10 cellular contexts compared by ENCODE assay signal in the genomic region with DNA sequence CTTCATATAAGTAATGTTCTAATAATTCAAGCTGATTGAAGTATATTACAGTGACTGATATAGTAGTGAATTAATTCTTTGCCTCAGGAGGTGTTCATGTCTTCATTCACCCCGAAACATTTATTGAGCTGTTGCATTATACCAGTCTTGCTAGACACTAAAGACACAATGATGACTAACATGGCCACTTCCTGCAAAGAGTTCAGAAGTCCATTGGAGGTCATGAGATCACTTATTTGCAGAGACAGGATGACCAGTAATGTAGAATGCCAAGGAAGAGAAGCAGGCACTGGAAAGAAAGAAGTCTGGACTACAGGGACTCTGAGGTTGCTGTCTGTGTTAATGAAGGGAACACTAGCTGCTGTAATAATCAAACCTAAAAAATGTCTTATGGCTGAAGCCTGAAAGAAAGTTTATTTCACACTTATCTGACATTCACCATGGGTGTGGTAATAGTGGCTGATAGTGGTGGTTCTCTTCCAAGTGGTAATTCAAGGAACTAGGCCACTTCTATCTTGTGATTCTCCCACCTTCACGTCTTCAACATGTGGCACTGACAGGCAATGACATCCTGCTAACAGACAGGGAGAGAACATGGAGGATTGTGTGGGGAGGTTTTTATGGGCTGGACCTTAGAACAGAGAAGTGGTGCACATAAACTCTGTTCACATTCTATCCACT.
DNase-seq lines count a peak whose midpoint lies in the region; ATAC-seq and TF ChIP-seq lines count a peak whose summit lies in the region.
"Had no signal": no experiment of that assay in that cellular context is flagged by ENCODE, and none has a peak within 500 bp of the region (broad histone marks: within the 10 kb centered on the region; RNA-seq: fewer than 3 reads in every experiment).

No MANE protein-coding gene starts in this region.

- H3K36me3 ChIP-seq in ascending aorta = no peaks in the 10 kb centered on the region
- H3K36me3 ChIP-seq: prostate gland had no signal

- CTCF ChIA-PET in activated CD8-positive, alpha-beta memory T cell treated with anti-CD3 and anti-CD28 coated beads, Interleukin-2, amount 10 ng/mL, durations not matched to agents 7 days and 5 days (lab: Charles Lee) = interaction anchor here (0.9 to 1.5 kb wide), 2 partner anchors 9 to 129 kb away, joined by 4 to 6 read pairs; no protein-coding TSS in a partner anchor

- H3K36me3 Mint-ChIP-seq in activated CD8-positive, alpha-beta memory T cell treated with anti-CD3 and anti-CD28 coated beads, Interleukin-2, amount 10 ng/mL, durations not matched to agents 7 days and 5 days = peaks cover 8% of the 10 kb centered on the region
- H3K36me3 Mint-ChIP-seq in T-helper 17 cell (ENCODE audit: low read depth) = no peaks in the 10 kb centered on the region

- peaks cover 46% of the 10 kb centered on the region for H3K4me1 Mint-ChIP-seq in activated CD8-positive, alpha-beta memory T cell treated with anti-CD3 and anti-CD28 coated beads, Interleukin-2, amount 10 ng/mL, durations not matched to agents 7 days and 5 days
- H3K4me1 Mint-ChIP-seq in T-helper 17 cell = peaks cover 21% of the 10 kb centered on the region
- peaks cover 50% of the 10 kb centered on the region for H3K4me1 Mint-ChIP-seq in stimulated activated naive CD8-positive, alpha-beta T cell treated with anti-CD3 and anti-CD28 coated beads, Interleukin-15, amount 100 ng/mL, for 72 hours

- no peaks in the 10 kb centered on the region for H3K27me3 Mint-ChIP-seq in activated CD8-positive, alpha-beta memory T cell treated with anti-CD3 and anti-CD28 coated beads, Interleukin-2, amount 10 ng/mL, durations not matched to agents 7 days and 5 days
- H3K27me3 Mint-ChIP-seq in T-helper 17 cell = no peaks in the 10 kb centered on the region
- no peaks in the 10 kb centered on the region for H3K27me3 Mint-ChIP-seq in stimulated activated naive CD8-positive, alpha-beta T cell treated with anti-CD3 and anti-CD28 coated beads, Interleukin-15, amount 100 ng/mL, for 72 hours

- H3K9me3 ChIP-seq in T-helper 17 cell (ENCODE audit: control insufficient read depth, low read length, poor library complexity, severe bottlenecking) = no peaks in the 10 kb centered on the region
- H3K9me3 ChIP-seq in ascending aorta = no peaks in the 10 kb centered on the region
- H3K9me3 ChIP-seq: prostate gland had no signal

- no peak for DNase-seq in activated CD8-positive, alpha-beta memory T cell treated with anti-CD3 and anti-CD28 coated beads, Interleukin-2, amount 10 ng/mL, durations not matched to agents 7 days and 5 days
- DNase-seq in activated CD8-positive, alpha-beta memory T cell treated with anti-CD3 and anti-CD28 coated beads, Interleukin-2, amount 50 U/mL, for 48 hours = no peak
- no peak for DNase-seq in T-helper 17 cell
- DNase-seq in fibroblast of the aortic adventitia (ENCODE audit: low read depth) = peak; percentile 53
- DNase-seq in stimulated activated naive CD8-positive, alpha-beta T cell treated with anti-CD3 and anti-CD28 coated beads, Interleukin-15, amount 100 ng/mL, for 72 hours = peak in 1 of 2 donors; percentile 7
- DNase-seq in ascending aorta (ENCODE audit: low spot score in 2 of 2) = no peak
- DNase-seq in UCSD-AML1 (lab: John Stamatoyannopoulos, UW; ENCODE audit: unreplicated experiment) = no peak

- H3K9me3 Mint-ChIP-seq in activated CD8-positive, alpha-beta memory T cell treated with anti-CD3 and anti-CD28 coated beads, Interleukin-2, amount 10 ng/mL, durations not matched to agents 7 days and 5 days (ENCODE audit: low read depth) = no peaks in the 10 kb centered on the region
- H3K9me3 Mint-ChIP-seq in stimulated activated naive CD8-positive, alpha-beta T cell treated with anti-CD3 and anti-CD28 coated beads, Interleukin-15, amount 100 ng/mL, for 72 hours = peaks cover 0 to 13% of the 10 kb centered on the region in 2 donors

- H3K4me3 Mint-ChIP-seq in activated CD8-positive, alpha-beta memory T cell treated with anti-CD3 and anti-CD28 coated beads, Interleukin-2, amount 10 ng/mL, durations not matched to agents 7 days and 5 days = no peak overlapping the region
- H3K4me3 Mint-ChIP-seq in T-helper 17 cell = no peak overlapping the region
- no peak overlapping the region for H3K4me3 Mint-ChIP-seq in stimulated activated naive CD8-positive, alpha-beta T cell treated with anti-CD3 and anti-CD28 coated beads, Interleukin-15, amount 100 ng/mL, for 72 hours

- H3K27ac Mint-ChIP-seq in activated CD8-positive, alpha-beta memory T cell treated with anti-CD3 and anti-CD28 coated beads, Interleukin-2, amount 10 ng/mL, durations not matched to agents 7 days and 5 days = peak overlapping the region; percentile 60
- H3K27ac Mint-ChIP-seq in T-helper 17 cell = peak overlapping the region; percentile 96
- H3K27ac Mint-ChIP-seq in stimulated activated naive CD8-positive, alpha-beta T cell treated with anti-CD3 and anti-CD28 coated beads, Interleukin-15, amount 100 ng/mL, for 72 hours = peak overlapping the region; percentile 71 to 88

- TF ChIP-seq CTCF in fibroblast of the aortic adventitia (IDR thresholded peaks at IDR 0.05; ENCODE audit: insufficient read depth, low read length) (no peak), ascending aorta (IDR thresholded peaks at IDR 0.05) (no peak)

- H3K4me1 ChIP-seq in ascending aorta = no peaks in the 10 kb centered on the region
- H3K4me1 ChIP-seq: prostate gland had no signal

- no peaks in the 10 kb centered on the region for H3K27me3 ChIP-seq in ascending aorta

- intact Hi-C loops in ascending aorta (cut with DNase I) = loop anchor here (5.0 kb wide), 1 partner anchor 89 kb away; a partner anchor contains a TSS

- peak; percentile 40 for ATAC-seq in activated CD8-positive, alpha-beta memory T cell treated with anti-CD3 and anti-CD28 coated beads, Interleukin-2, amount 10 ng/mL, durations not matched to agents 7 days and 5 days
- no peak for ATAC-seq in T-helper 17 cell
- ATAC-seq in stimulated activated naive CD8-positive, alpha-beta T cell treated with anti-CD3 and anti-CD28 coated beads, Interleukin-15, amount 100 ng/mL, for 72 hours = peak; percentile 44
- ATAC-seq in GM19463 (IDR thresholded peaks at IDR 0.05; ENCODE audit: unreplicated experiment) = no peak
- ATAC-seq: activated CD4-positive, CD25-positive, alpha-beta regulatory T cell treated with anti-CD3 and anti-CD28 coated beads, Interleukin-2, amount 50 U/mL, for 24 hours had no signal

- no peak overlapping the region for H3K27ac ChIP-seq in ascending aorta
- H3K27ac ChIP-seq: prostate gland had no signal

- H3K4me3 ChIP-seq in fibroblast of the aortic adventitia (ENCODE audit: low read depth, low read length) = no peak overlapping the region
- no peak overlapping the region for H3K4me3 ChIP-seq in ascending aorta
- H3K4me3 ChIP-seq: prostate gland had no signal

Comparison
In these comparisons a context has a peak if more than half of its experiments do, and no peak if none do; other contexts are left out.
1. ATAC-seq: peak in activated CD8-positive, alpha-beta memory T cell treated with anti-CD3 and anti-CD28 coated beads, Interleukin-2, amount 10 ng/mL, durations not matched to agents 7 days and 5 days (single experiment) and stimulated activated naive CD8-positive, alpha-beta T cell treated with anti-CD3 and anti-CD28 coated beads, Interleukin-15, amount 100 ng/mL, for 72 hours (single experiment); none in T-helper 17 cell (single experiment) and GM19463 (single experiment).
2. Peak in every context shown above with its lines, with median percentiles within 50 percentile points of each other: H3K27ac Mint-ChIP-seq.